ENCODE assay signal across 14 cellular contexts in genomic region chrX:334971-335757, GRCh38.
"Had no signal": no experiment of that assay in that cellular context is flagged by ENCODE, and none has a peak within 500 bp of the region (broad histone marks: within the 10 kb centered on the region; RNA-seq: fewer than 3 reads in every experiment).

No MANE protein-coding gene starts in this region.

- H3K4me3 ChIP-seq: prostate gland, SK-N-MC had no signal

- H3K4me1 ChIP-seq: prostate gland had no signal

- H3K27ac ChIP-seq: prostate gland had no signal

- H3K9me3 ChIP-seq: prostate gland had no signal

- ATAC-seq: activated CD4-positive, alpha-beta T cell treated with anti-CD3 and anti-CD28 coated beads for 36 hours; activated T-helper 17 cell treated with anti-CD3 and anti-CD28 coated beads, Interleukin-2, amount 50 U/mL, for 72 hours; WTC11 had no signal

- DNase-seq: activated CD4-positive, alpha-beta T cell treated with anti-CD3 and anti-CD28 coated beads for 36 hours; activated CD4-positive, alpha-beta T cell treated with anti-CD3 and anti-CD28 coated beads, Interleukin-2, amount 50 U/mL, for 48 hours; activated naive CD4-positive, alpha-beta T cell; activated naive CD8-positive, alpha-beta T cell treated with anti-CD3 and anti-CD28 coated beads, Interleukin-2, amount 10 ng/mL, durations not matched to agents 7 days and 5 days; cortex of kidney; midbrain; stimulated activated CD4-positive, alpha-beta T cell treated with anti-CD3 and anti-CD28 coated beads, Interleukin-12 subunit alpha, Interleukin-12 subunit beta, amount 100 ng/mL, for 4 hours; stimulated activated CD4-positive, alpha-beta T cell treated with anti-CD3 and anti-CD28 coated beads, Interleukin-1b, Interleukin-23, amount 100 ng/mL, for 48 hours; stimulated activated CD8-positive, alpha-beta memory T cell treated with anti-CD3 and anti-CD28 coated beads, Interleukin-4, amount 100 ng/mL, for 48 hours; stimulated activated naive CD4-positive, alpha-beta T cell had no signal

- H3K36me3 ChIP-seq: prostate gland had no signal
